Comparison of ENCODE assay signal across 1 cellular context in the genomic region with DNA sequence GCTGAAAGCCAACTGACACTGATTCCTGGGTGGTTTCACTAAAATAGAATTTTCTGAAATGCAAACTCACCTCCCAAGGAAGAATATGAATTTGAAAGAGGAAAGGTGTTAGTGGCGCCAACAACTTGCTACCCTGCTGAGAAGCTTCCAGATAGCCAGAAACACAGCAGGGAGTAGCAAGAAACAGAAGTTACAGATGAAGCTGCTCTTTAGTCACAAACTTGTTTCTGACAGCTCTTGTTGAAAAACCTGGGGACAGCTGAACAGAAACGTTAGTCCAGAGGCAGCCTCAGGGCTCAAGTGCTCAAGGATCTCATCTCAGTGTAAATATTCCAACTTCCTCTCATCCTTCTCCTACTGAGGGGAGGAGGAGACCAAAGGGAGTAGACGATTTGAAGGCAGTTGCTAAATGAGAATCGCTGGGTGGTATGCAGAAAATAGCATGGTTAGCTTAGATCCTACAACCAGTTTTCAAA.
TF ChIP-seq lines count a peak whose summit lies in the region.

No MANE protein-coding gene starts in this region.

TF ChIP-seq in H1, 55 proteins besides CTCF, POLR2A, EP300 and RAD21 (continued from another document):
- TF ChIP-seq, protein P1, sequence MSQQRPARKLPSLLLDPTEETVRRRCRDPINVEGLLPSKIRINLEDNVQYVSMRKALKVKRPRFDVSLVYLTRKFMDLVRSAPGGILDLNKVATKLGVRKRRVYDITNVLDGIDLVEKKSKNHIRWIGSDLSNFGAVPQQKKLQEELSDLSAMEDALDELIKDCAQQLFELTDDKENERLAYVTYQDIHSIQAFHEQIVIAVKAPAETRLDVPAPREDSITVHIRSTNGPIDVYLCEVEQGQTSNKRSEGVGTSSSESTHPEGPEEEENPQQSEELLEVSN (IDR thresholded peaks at IDR 0.05) = no peak
- TF ChIP-seq CBX8 (IDR thresholded peaks at IDR 0.05; ENCODE audit: borderline replicate concordance, low read depth, low read length) (no peak), JUND (IDR thresholded peaks at IDR 0.05; ENCODE audit: low read length) (no peak), BCL11A (IDR thresholded peaks at IDR 0.05; ENCODE audit: low read depth in 2 of 2, low read length in 2 of 2) (peak in 1 of 2 experiments; percentile 12), CHD1 (IDR thresholded peaks at IDR 0.05; ENCODE audit: low read depth, low read length) (no peak), NANOG (IDR thresholded peaks at IDR 0.05; ENCODE audit: insufficient read depth, low read depth, low read length, poor library complexity, severe bottlenecking) (peak; percentile 68), HDAC2 (IDR thresholded peaks at IDR 0.05; ENCODE audit: borderline replicate concordance in 1 of 2, low read depth in 2 of 2, low read length in 2 of 2) (peak; percentile 88 to 93; a peak in 2 of 4 replicates), TCF12 (IDR thresholded peaks at IDR 0.05; ENCODE audit: low read depth, low read length) (peak; percentile 38; the same call in 1 of the 2 replicates)
- TF ChIP-seq, protein P2, sequence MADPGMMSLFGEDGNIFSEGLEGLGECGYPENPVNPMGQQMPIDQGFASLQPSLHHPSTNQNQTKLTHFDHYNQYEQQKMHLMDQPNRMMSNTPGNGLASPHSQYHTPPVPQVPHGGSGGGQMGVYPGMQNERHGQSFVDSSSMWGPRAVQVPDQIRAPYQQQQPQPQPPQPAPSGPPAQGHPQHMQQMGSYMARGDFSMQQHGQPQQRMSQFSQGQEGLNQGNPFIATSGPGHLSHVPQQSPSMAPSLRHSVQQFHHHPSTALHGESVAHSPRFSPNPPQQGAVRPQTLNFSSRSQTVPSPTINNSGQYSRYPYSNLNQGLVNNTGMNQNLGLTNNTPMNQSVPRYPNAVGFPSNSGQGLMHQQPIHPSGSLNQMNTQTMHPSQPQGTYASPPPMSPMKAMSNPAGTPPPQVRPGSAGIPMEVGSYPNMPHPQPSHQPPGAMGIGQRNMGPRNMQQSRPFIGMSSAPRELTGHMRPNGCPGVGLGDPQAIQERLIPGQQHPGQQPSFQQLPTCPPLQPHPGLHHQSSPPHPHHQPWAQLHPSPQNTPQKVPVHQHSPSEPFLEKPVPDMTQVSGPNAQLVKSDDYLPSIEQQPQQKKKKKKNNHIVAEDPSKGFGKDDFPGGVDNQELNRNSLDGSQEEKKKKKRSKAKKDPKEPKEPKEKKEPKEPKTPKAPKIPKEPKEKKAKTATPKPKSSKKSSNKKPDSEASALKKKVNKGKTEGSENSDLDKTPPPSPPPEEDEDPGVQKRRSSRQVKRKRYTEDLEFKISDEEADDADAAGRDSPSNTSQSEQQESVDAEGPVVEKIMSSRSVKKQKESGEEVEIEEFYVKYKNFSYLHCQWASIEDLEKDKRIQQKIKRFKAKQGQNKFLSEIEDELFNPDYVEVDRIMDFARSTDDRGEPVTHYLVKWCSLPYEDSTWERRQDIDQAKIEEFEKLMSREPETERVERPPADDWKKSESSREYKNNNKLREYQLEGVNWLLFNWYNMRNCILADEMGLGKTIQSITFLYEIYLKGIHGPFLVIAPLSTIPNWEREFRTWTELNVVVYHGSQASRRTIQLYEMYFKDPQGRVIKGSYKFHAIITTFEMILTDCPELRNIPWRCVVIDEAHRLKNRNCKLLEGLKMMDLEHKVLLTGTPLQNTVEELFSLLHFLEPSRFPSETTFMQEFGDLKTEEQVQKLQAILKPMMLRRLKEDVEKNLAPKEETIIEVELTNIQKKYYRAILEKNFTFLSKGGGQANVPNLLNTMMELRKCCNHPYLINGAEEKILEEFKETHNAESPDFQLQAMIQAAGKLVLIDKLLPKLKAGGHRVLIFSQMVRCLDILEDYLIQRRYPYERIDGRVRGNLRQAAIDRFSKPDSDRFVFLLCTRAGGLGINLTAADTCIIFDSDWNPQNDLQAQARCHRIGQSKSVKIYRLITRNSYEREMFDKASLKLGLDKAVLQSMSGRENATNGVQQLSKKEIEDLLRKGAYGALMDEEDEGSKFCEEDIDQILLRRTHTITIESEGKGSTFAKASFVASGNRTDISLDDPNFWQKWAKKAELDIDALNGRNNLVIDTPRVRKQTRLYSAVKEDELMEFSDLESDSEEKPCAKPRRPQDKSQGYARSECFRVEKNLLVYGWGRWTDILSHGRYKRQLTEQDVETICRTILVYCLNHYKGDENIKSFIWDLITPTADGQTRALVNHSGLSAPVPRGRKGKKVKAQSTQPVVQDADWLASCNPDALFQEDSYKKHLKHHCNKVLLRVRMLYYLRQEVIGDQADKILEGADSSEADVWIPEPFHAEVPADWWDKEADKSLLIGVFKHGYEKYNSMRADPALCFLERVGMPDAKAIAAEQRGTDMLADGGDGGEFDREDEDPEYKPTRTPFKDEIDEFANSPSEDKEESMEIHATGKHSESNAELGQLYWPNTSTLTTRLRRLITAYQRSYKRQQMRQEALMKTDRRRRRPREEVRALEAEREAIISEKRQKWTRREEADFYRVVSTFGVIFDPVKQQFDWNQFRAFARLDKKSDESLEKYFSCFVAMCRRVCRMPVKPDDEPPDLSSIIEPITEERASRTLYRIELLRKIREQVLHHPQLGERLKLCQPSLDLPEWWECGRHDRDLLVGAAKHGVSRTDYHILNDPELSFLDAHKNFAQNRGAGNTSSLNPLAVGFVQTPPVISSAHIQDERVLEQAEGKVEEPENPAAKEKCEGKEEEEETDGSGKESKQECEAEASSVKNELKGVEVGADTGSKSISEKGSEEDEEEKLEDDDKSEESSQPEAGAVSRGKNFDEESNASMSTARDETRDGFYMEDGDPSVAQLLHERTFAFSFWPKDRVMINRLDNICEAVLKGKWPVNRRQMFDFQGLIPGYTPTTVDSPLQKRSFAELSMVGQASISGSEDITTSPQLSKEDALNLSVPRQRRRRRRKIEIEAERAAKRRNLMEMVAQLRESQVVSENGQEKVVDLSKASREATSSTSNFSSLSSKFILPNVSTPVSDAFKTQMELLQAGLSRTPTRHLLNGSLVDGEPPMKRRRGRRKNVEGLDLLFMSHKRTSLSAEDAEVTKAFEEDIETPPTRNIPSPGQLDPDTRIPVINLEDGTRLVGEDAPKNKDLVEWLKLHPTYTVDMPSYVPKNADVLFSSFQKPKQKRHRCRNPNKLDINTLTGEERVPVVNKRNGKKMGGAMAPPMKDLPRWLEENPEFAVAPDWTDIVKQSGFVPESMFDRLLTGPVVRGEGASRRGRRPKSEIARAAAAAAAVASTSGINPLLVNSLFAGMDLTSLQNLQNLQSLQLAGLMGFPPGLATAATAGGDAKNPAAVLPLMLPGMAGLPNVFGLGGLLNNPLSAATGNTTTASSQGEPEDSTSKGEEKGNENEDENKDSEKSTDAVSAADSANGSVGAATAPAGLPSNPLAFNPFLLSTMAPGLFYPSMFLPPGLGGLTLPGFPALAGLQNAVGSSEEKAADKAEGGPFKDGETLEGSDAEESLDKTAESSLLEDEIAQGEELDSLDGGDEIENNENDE (IDR thresholded peaks at IDR 0.05; ENCODE audit: insufficient replicate concordance, low read length) = peak; percentile 82
